14 cellular contexts compared by ENCODE assay signal in genomic region chr19:9883764-9884163, GRCh38. TPM values are rescaled to one million over a fixed set of nuclear protein-coding genes. Genes with fewer than 3 reads are reported as not detected.
A peak's percentile ranks its signal among the peaks of the same experiment; 100 is the strongest.
DNase-seq lines count a peak whose midpoint lies in the region; ATAC-seq, FAIRE-seq and TF ChIP-seq lines count a peak whose summit lies in the region.
"Had no signal": no experiment of that assay in that cellular context is flagged by ENCODE, and none has a peak within 500 bp of the region (broad histone marks: within the 10 kb centered on the region; RNA-seq: fewer than 3 reads in every experiment).

No MANE protein-coding gene starts in this region.

- H3K36me3 Mint-ChIP-seq in GM23338 (ENCODE audit: low read depth) (peaks cover 7% of the 10 kb centered on the region; the same call in 2 of the 3 replicates), neural crest cell (ENCODE audit: low read depth) (no peaks in the 10 kb centered on the region)

- TF ChIP-seq POLR2A in vagina (IDR thresholded peaks at IDR 0.05), result no peak

- H3K36me3 ChIP-seq in GM23338 (ENCODE audit: insufficient read depth) (no peaks in the 10 kb centered on the region), NT2/D1 (ENCODE audit: insufficient read depth, insufficient read length, low read length) (no peaks in the 10 kb centered on the region), vagina (no peaks in the 10 kb centered on the region)
- H3K36me3 ChIP-seq: SJSA1 had no signal

- H3K4me2 ChIP-seq in GM23338, result 0 out of 2 replicates have a peak overlapping the region, but pooled peaks have one; percentile 26

- H3K27ac ChIP-seq in GM23338 (ENCODE audit: low read depth) (0 out of 2 replicates have a peak overlapping the region, but pooled peaks have one; percentile 39), cingulate gyrus (ENCODE audit: low read depth, low read length) (peak overlapping the region; percentile 10), vagina (no peak overlapping the region)
- H3K27ac ChIP-seq: SJSA1 had no signal

- 0 out of 2 replicates have a peak, but pooled peaks cover 3% of the 10 kb centered on the region for H3F3A ChIP-seq in GM23338 (replicated peaks; ENCODE audit: low read depth)

- no peaks in the 10 kb centered on the region for H3K4me1 ChIP-seq in GM23338 (ENCODE audit: insufficient read depth)
- peaks cover 5% of the 10 kb centered on the region for H3K4me1 ChIP-seq in NT2/D1 (ENCODE audit: insufficient read depth, insufficient read length)
- H3K4me1 ChIP-seq in vagina, result peaks cover 9% of the 10 kb centered on the region
- H3K4me1 ChIP-seq: SJSA1 had no signal

- H3K4me3 Mint-ChIP-seq in GM23338 (no peak overlapping the region), neural crest cell (no peak overlapping the region)

- no peaks in the 10 kb centered on the region for H3K9me2 ChIP-seq in GM23338 (ENCODE audit: insufficient read depth)

- DNase-seq in GM23338 (ENCODE audit: low spot score), result no peak
- no peak for DNase-seq in NT2/D1 (ENCODE audit: low read depth, low spot score)
- DNase-seq in neural crest cell (ENCODE audit: low read depth, low spot score), result no peak
- no peak for DNase-seq in GM19239 (ENCODE audit: insufficient read length, low spot score)
- no peak for DNase-seq in NCI-H345 treated with DMSO at 0.1 percent for 48 hours (lab: John Stamatoyannopoulos, UW; ENCODE audit: unreplicated experiment)
- no peak for DNase-seq in NK-92 (lab: John Stamatoyannopoulos, UW; ENCODE audit: unreplicated experiment)
- no peak for DNase-seq in vagina (ENCODE audit: extremely low spot score in 2 of 2)
- DNase-seq: COR-L47, DMS153, HCEC 1CT, NCI-H2081 treated with DMSO at 0.1 percent for 48 hours had no signal

- no peak overlapping the region for H2AFZ ChIP-seq in GM23338

- H3K9ac ChIP-seq in NT2/D1 (ENCODE audit: insufficient read length, low read depth), result peak overlapping the region; percentile 51

- peaks cover 5% of the 10 kb centered on the region; the same call in 1 of the 2 replicates for H3K79me2 ChIP-seq in GM23338 (replicated peaks; ENCODE audit: insufficient read depth)

- intact Hi-C loops in vagina (cut with DNase I), result no loop called here

- FAIRE-seq in GM19239 (lab: Jason Lieb, UNC), result no peak
- FAIRE-seq: RCC 7860 had no signal

- H3K9me3 ChIP-seq in NT2/D1 (ENCODE audit: insufficient read depth, low read length) (no peaks in the 10 kb centered on the region), vagina (no peaks in the 10 kb centered on the region)
- H3K9me3 ChIP-seq: SJSA1 had no signal

- H3K27me3 Mint-ChIP-seq in GM23338 (ENCODE audit: insufficient read depth, low read depth, poor library complexity) (peaks cover 2% of the 10 kb centered on the region), neural crest cell (ENCODE audit: low read depth) (peaks cover 3% of the 10 kb centered on the region)

- H3K27ac Mint-ChIP-seq in GM23338 (peak overlapping the region; percentile 88), neural crest cell (ENCODE audit: unreplicated experiment) (peak overlapping the region; percentile 57)

- no peak for TF ChIP-seq CTCF in GM23338 (conservative IDR thresholded peaks at IDR 0.05; ENCODE audit: low read depth in 2 of 2)
- no peak for TF ChIP-seq CTCF in neural crest cell (conservative IDR thresholded peaks at IDR 0.05)
- no peak for TF ChIP-seq CTCF in vagina (IDR thresholded peaks at IDR 0.05)

- no peak for ATAC-seq in GM23338

- no peaks in the 10 kb centered on the region for H3K9me3 Mint-ChIP-seq in GM23338
- no peaks in the 10 kb centered on the region for H3K9me3 Mint-ChIP-seq in neural crest cell

- peaks cover 6% of the 10 kb centered on the region; the same call in 2 of the 3 replicates for H3K4me1 Mint-ChIP-seq in GM23338
- H3K4me1 Mint-ChIP-seq in neural crest cell, result peaks cover 4% of the 10 kb centered on the region

- H4K20me1 ChIP-seq in GM23338 (replicated peaks; ENCODE audit: insufficient read depth), result peaks cover 20% of the 10 kb centered on the region; the same call in 1 of the 2 replicates

- H3K27me3 ChIP-seq in GM23338 (ENCODE audit: insufficient read depth) (no peaks in the 10 kb centered on the region), NT2/D1 (ENCODE audit: insufficient read depth, insufficient read length) (no peaks in the 10 kb centered on the region), vagina (no peaks in the 10 kb centered on the region)

- no peak overlapping the region for H3K4me3 ChIP-seq in GM23338
- H3K4me3 ChIP-seq in NT2/D1 (ENCODE audit: insufficient read length, low read depth), result no peak overlapping the region
- no peak overlapping the region for H3K4me3 ChIP-seq in vagina
- H3K4me3 ChIP-seq: SJSA1 had no signal

TF ChIP-seq in GM23338, 12 proteins besides CTCF, POLR2A, EP300 and RAD21 (continues in another document):
- TF ChIP-seq ZNF462 (CRISPR knock-in tag; IDR thresholded peaks at IDR 0.05) (no peak), EZH2 (IDR thresholded peaks at IDR 0.05; ENCODE audit: low read depth, unreplicated experiment) (no peak), STAT1 (IDR thresholded peaks at IDR 0.05; ENCODE audit: unreplicated experiment) (no peak)

RNA-seq across cellular contexts. Expression of gene PIN1, which starts 48.6 kb away (rescaled TPM):
- total RNA-seq in GM23338 (2014; rRNA removed; shearing (Covaris generic)), result 102 and 127 TPM in 2 replicates
- polyA plus RNA-seq in GM23338 (2016; fragmentation: Nextera tagmentation; extraction: Ambion mirVana), result 112 and 127 TPM in 2 replicates
- total RNA-seq in neural crest cell (117 and 127 TPM in 2 replicates), vagina (73.4 TPM)

RNA-seq across cellular contexts. Expression of gene OLFM2, which starts 52.6 kb away (rescaled TPM):
- 117 and 125 TPM in 2 replicates for total RNA-seq in GM23338 (2014; rRNA removed; shearing (Covaris generic))
- polyA plus RNA-seq in GM23338 (2016; fragmentation: Nextera tagmentation; extraction: Ambion mirVana), result 58.1 and 62.1 TPM in 2 replicates
- total RNA-seq in neural crest cell, result 6.8 and 7.3 TPM in 2 replicates
- 13.8 TPM for total RNA-seq in vagina

RNA-seq across cellular contexts. Expression of gene UBL5, which starts 56.0 kb away (rescaled TPM):
- total RNA-seq in GM23338 (2014; rRNA removed; shearing (Covaris generic)), result 304 and 484 TPM in 2 replicates
- polyA plus RNA-seq in GM23338 (2016; fragmentation: Nextera tagmentation; extraction: Ambion mirVana), result 1,371 and 1,518 TPM in 2 replicates
- total RNA-seq in neural crest cell (366 and 373 TPM in 2 replicates), vagina (269 TPM)
